ENCODE assay signal across 19 cellular contexts in the genomic region with DNA sequence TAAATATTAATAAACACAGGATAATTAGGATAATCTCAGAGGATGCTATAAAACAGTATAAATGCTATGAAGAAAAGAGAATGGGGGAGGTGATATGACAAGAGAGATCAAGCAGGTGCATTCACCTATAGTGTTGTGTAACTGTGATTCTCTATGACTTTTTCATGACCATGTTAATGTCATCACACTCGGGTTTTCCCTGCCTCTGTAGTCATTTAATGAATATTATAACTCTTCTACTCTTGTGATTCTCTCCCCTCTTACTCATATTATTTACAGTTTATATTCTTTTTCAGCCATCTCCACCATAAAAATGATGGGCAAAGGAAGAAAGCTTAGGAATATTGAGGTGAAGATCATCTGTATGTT.
"Had no signal": no experiment of that assay in that cellular context is flagged by ENCODE, and none has a peak within 500 bp of the region (broad histone marks: within the 10 kb centered on the region; RNA-seq: fewer than 3 reads in every experiment).

No MANE protein-coding gene starts in this region.

- H3K4me3 ChIP-seq: cardiac muscle cell, dorsolateral prefrontal cortex, esophagus muscularis mucosa, left ventricle myocardium inferior, right atrium auricular region, skin epidermis, stomach, thoracic aorta had no signal

- H3K9me3 Mint-ChIP-seq: endodermal cell, memory B cell, natural killer cell had no signal

- DNase-seq: activated CD4-positive, alpha-beta T cell treated with anti-CD3 and anti-CD28 coated beads, Interleukin-2, amount 50 U/mL, for 48 hours; aorta; dorsolateral prefrontal cortex; endodermal cell; hypothalamus; kidney; left ventricle myocardium inferior; natural killer cell; stimulated activated CD4-positive, alpha-beta T cell treated with anti-CD3 and anti-CD28 coated beads, Interleukin-4, amount 100 ng/mL, for 4 hours; stimulated activated CD8-positive, alpha-beta memory T cell treated with anti-CD3 and anti-CD28 coated beads, Interleukin-4, amount 100 ng/mL, for 48 hours; stomach had no signal

- H3K27me3 ChIP-seq: cardiac muscle cell, dorsolateral prefrontal cortex, esophagus muscularis mucosa, neutrophil, right atrium auricular region, stomach had no signal

- H3K36me3 Mint-ChIP-seq: memory B cell, natural killer cell had no signal

- FAIRE-seq: kidney had no signal

- H3K4me1 Mint-ChIP-seq: endodermal cell, natural killer cell had no signal

- H3K27ac ChIP-seq: cardiac muscle cell, dorsolateral prefrontal cortex, esophagus muscularis mucosa, left ventricle myocardium inferior, neutrophil, right atrium auricular region, stomach, thoracic aorta had no signal

- H3K27ac Mint-ChIP-seq: endodermal cell, memory B cell, natural killer cell, progenitor cell of endocrine pancreas had no signal

- H3K9me3 ChIP-seq: esophagus muscularis mucosa, left ventricle myocardium inferior, neutrophil, right atrium auricular region, stomach, thoracic aorta had no signal

- ATAC-seq: natural killer cell had no signal

- H3K36me3 ChIP-seq: cardiac muscle cell, esophagus muscularis mucosa, left ventricle myocardium inferior, neutrophil, right atrium auricular region, stomach, thoracic aorta had no signal

- H3K4me1 ChIP-seq: left ventricle myocardium inferior, right atrium auricular region had no signal

- H3K4me3 Mint-ChIP-seq: endodermal cell, memory B cell, natural killer cell had no signal

- H3K27me3 Mint-ChIP-seq: memory B cell had no signal
